10 cellular contexts compared by ENCODE assay signal in genomic region chrX:138128025-138128671, GRCh38.
DNase-seq lines count a peak whose midpoint lies in the region; ATAC-seq and TF ChIP-seq lines count a peak whose summit lies in the region.
"Had no signal": no experiment of that assay in that cellular context is flagged by ENCODE, and none has a peak within 500 bp of the region (broad histone marks: within the 10 kb centered on the region; RNA-seq: fewer than 3 reads in every experiment).

No MANE protein-coding gene starts in this region.

- H3K9ac ChIP-seq in liver (ENCODE audit: low read depth in 1 of 2, low read length in 2 of 2) = no peak overlapping the region

- TF ChIP-seq RAD21 in liver (IDR thresholded peaks at IDR 0.05) = peak; percentile 41 to 75

- no peaks in the 10 kb centered on the region for H3K4me1 Mint-ChIP-seq in CD4-positive, alpha-beta T cell (ENCODE audit: low read depth)
- H3K4me1 Mint-ChIP-seq: activated B cell treated with CpG ODN at 0.5 μM for 24 hours; naive thymus-derived CD8-positive, alpha-beta T cell had no signal

- intact Hi-C loops in CD4-positive, alpha-beta T cell (cut with DNase I, micrococcal nuclease) = no loop called here
- intact Hi-C loops in ascending aorta (cut with DNase I) = loop anchor here (2.0 kb wide), 1 partner anchor 617 kb away; no protein-coding TSS in a partner anchor

- no peaks in the 10 kb centered on the region for H3K9me3 ChIP-seq in CD4-positive, alpha-beta T cell (ENCODE audit: control insufficient read depth, low read length)
- no peaks in the 10 kb centered on the region for H3K9me3 ChIP-seq in ascending aorta
- H3K9me3 ChIP-seq in liver (ENCODE audit: control insufficient read depth in 4 of 4, low read length in 3 of 4) = no peaks in the 10 kb centered on the region

- no peak for ATAC-seq in CD4-positive, alpha-beta T cell (ENCODE audit: poor library complexity)
- ATAC-seq in HG02588 (IDR thresholded peaks at IDR 0.05; ENCODE audit: unreplicated experiment) (peak; percentile 70), HG03439 (IDR thresholded peaks at IDR 0.05; ENCODE audit: unreplicated experiment) (no peak)
- ATAC-seq: naive thymus-derived CD8-positive, alpha-beta T cell had no signal

- no peaks in the 10 kb centered on the region for H3K9me3 Mint-ChIP-seq in CD4-positive, alpha-beta T cell
- H3K9me3 Mint-ChIP-seq: activated B cell treated with CpG ODN at 0.5 μM for 24 hours; naive thymus-derived CD8-positive, alpha-beta T cell had no signal

- WGBS in liver = 26% methylated on average over 8 of the region's 8 CpGs

- DNase-seq in CD4-positive, alpha-beta T cell = no peak
- DNase-seq in NCI-H1048 (lab: John Stamatoyannopoulos, UW) (peak; percentile 9), ascending aorta (ENCODE audit: low spot score in 2 of 2) (no peak), dedifferentiated amniotic fluid mesenchymal stem cell (ENCODE audit: extremely low spot score) (no peak)
- DNase-seq: activated B cell treated with CpG ODN at 0.5 μM for 24 hours had no signal

- no peaks in the 10 kb centered on the region for H3K36me3 Mint-ChIP-seq in CD4-positive, alpha-beta T cell (ENCODE audit: low read depth)
- H3K36me3 Mint-ChIP-seq: naive thymus-derived CD8-positive, alpha-beta T cell had no signal

- CTCF ChIA-PET in CD4-positive, alpha-beta T cell (lab: Charles Lee) = interaction anchor here (1.3 kb wide), 1 partner anchor 10 kb away, joined by 3 read pairs; no protein-coding TSS in a partner anchor

- no peak overlapping the region for H3K27ac ChIP-seq in CD4-positive, alpha-beta T cell (ENCODE audit: low read depth, low read length)
- H3K27ac ChIP-seq in ascending aorta (no peak overlapping the region), liver (ENCODE audit: low read depth in 1 of 2, low read length in 2 of 2) (no peak overlapping the region)

- H3K27me3 ChIP-seq in CD4-positive, alpha-beta T cell (ENCODE audit: control insufficient read depth, insufficient read depth, low read length) = no peaks in the 10 kb centered on the region
- H3K27me3 ChIP-seq in ascending aorta (no peaks in the 10 kb centered on the region), liver (ENCODE audit: control insufficient read depth in 4 of 4, insufficient read depth in 4 of 4, low read length in 3 of 4) (peaks cover 0 to 19% (median 0%) of the 10 kb centered on the region in 4 donors)

- H3K4me1 ChIP-seq in ascending aorta (no peaks in the 10 kb centered on the region), liver (ENCODE audit: control insufficient read depth in 4 of 4, insufficient read depth in 4 of 4, low read length in 3 of 4) (no peaks in the 10 kb centered on the region)

- TF ChIP-seq CTCF in CD4-positive, alpha-beta T cell (IDR thresholded peaks at IDR 0.05) = peak; percentile 24
- peak; percentile 72 for TF ChIP-seq CTCF in GM12875 (IDR thresholded peaks at IDR 0.05; ENCODE audit: borderline replicate concordance, insufficient read depth, low read depth, low read length)
- TF ChIP-seq CTCF in ascending aorta (IDR thresholded peaks at IDR 0.05) = peak in 2 of 3 experiments; percentile 47 to 58
- peak; percentile 58 for TF ChIP-seq CTCF in liver (IDR thresholded peaks at IDR 0.05; ENCODE audit: low read depth, low read length, missing input control)

- no peaks in the 10 kb centered on the region for H3K36me3 ChIP-seq in ascending aorta
- no peaks in the 10 kb centered on the region for H3K36me3 ChIP-seq in liver (ENCODE audit: control insufficient read depth in 4 of 4, insufficient read depth in 3 of 4, low read depth in 1 of 4, low read length in 3 of 4)

- H3K27me3 Mint-ChIP-seq in CD4-positive, alpha-beta T cell = peaks cover 8% of the 10 kb centered on the region
- H3K27me3 Mint-ChIP-seq: activated B cell treated with CpG ODN at 0.5 μM for 24 hours had no signal

- H3K4me3 ChIP-seq in GM12875 (ENCODE audit: low read depth, low read length) (no peak overlapping the region), ascending aorta (no peak overlapping the region), liver (ENCODE audit: low read depth in 1 of 3, low read length in 3 of 3) (no peak overlapping the region)

- no peak overlapping the region for H3K27ac Mint-ChIP-seq in CD4-positive, alpha-beta T cell
- H3K27ac Mint-ChIP-seq: activated B cell treated with CpG ODN at 0.5 μM for 24 hours; naive thymus-derived CD8-positive, alpha-beta T cell had no signal

- H3K4me3 Mint-ChIP-seq in CD4-positive, alpha-beta T cell = no peak overlapping the region
- H3K4me3 Mint-ChIP-seq: activated B cell treated with CpG ODN at 0.5 μM for 24 hours; naive thymus-derived CD8-positive, alpha-beta T cell had no signal

- POLR2A ChIA-PET in CD4-positive, alpha-beta T cell (lab: Charles Lee) = no interaction called here

TF ChIP-seq in liver, 16 proteins besides CTCF, POLR2A, EP300 and RAD21:
- TF ChIP-seq FOXA1 (IDR thresholded peaks at IDR 0.05) (no peak), TAF1 (conservative IDR thresholded peaks at IDR 0.05) (no peak), NR2F2 (IDR thresholded peaks at IDR 0.05) (no peak), EGR1 (IDR thresholded peaks at IDR 0.05; ENCODE audit: low read depth in 2 of 2) (no peak)
- TF ChIP-seq, protein P1, sequence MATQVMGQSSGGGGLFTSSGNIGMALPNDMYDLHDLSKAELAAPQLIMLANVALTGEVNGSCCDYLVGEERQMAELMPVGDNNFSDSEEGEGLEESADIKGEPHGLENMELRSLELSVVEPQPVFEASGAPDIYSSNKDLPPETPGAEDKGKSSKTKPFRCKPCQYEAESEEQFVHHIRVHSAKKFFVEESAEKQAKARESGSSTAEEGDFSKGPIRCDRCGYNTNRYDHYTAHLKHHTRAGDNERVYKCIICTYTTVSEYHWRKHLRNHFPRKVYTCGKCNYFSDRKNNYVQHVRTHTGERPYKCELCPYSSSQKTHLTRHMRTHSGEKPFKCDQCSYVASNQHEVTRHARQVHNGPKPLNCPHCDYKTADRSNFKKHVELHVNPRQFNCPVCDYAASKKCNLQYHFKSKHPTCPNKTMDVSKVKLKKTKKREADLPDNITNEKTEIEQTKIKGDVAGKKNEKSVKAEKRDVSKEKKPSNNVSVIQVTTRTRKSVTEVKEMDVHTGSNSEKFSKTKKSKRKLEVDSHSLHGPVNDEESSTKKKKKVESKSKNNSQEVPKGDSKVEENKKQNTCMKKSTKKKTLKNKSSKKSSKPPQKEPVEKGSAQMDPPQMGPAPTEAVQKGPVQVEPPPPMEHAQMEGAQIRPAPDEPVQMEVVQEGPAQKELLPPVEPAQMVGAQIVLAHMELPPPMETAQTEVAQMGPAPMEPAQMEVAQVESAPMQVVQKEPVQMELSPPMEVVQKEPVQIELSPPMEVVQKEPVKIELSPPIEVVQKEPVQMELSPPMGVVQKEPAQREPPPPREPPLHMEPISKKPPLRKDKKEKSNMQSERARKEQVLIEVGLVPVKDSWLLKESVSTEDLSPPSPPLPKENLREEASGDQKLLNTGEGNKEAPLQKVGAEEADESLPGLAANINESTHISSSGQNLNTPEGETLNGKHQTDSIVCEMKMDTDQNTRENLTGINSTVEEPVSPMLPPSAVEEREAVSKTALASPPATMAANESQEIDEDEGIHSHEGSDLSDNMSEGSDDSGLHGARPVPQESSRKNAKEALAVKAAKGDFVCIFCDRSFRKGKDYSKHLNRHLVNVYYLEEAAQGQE (IDR thresholded peaks at IDR 0.05) = no peak
- TF ChIP-seq, protein P2, sequence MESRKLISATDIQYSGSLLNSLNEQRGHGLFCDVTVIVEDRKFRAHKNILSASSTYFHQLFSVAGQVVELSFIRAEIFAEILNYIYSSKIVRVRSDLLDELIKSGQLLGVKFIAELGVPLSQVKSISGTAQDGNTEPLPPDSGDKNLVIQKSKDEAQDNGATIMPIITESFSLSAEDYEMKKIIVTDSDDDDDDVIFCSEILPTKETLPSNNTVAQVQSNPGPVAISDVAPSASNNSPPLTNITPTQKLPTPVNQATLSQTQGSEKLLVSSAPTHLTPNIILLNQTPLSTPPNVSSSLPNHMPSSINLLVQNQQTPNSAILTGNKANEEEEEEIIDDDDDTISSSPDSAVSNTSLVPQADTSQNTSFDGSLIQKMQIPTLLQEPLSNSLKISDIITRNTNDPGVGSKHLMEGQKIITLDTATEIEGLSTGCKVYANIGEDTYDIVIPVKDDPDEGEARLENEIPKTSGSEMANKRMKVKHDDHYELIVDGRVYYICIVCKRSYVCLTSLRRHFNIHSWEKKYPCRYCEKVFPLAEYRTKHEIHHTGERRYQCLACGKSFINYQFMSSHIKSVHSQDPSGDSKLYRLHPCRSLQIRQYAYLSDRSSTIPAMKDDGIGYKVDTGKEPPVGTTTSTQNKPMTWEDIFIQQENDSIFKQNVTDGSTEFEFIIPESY (IDR thresholded peaks at IDR 0.05) = no peak
TF ChIP-seq in liver: peak in this region for 0.
